Comparison of ENCODE assay signal across 9 cellular contexts in the genomic region with DNA sequence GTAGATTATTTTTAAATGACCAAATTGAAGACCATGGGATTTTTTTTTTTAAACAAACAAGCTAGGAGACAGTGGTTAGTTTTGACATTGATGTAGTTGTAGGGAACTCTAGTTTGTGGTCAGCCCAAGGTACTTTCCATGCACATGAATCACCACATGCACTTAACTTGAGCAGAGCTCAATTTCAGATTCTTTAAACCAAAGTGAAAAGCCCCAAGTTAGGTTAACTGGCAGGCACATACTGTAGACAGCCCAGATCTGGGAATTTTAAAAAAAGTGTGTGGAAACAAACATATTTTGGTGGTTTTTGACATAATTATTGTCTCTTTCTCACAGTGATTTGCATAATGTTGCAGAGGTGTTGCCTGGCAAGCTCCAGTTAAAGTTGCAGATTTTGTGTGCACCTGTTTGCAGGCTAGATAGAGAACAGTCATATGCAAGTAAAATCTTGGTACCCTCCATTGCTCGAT.
DNase-seq lines count a peak whose midpoint lies in the region; ATAC-seq and TF ChIP-seq lines count a peak whose summit lies in the region.
"Had no signal": no experiment of that assay in that cellular context is flagged by ENCODE, and none has a peak within 500 bp of the region (broad histone marks: within the 10 kb centered on the region; RNA-seq: fewer than 3 reads in every experiment).

No MANE protein-coding gene starts in this region.

- peaks cover 15% of the 10 kb centered on the region for H3K27me3 Mint-ChIP-seq in activated T-cell treated with anti-CD3 and anti-CD28 coated beads, Interleukin-2, amount 50 U/mL, for 24 hours
- H3K27me3 Mint-ChIP-seq in T-helper 17 cell = peaks cover 3% of the 10 kb centered on the region
- H3K27me3 Mint-ChIP-seq in natural killer cell (ENCODE audit: low read depth in 2 of 2) = no peaks in the 10 kb centered on the region
- H3K27me3 Mint-ChIP-seq in osteocyte (ENCODE audit: unreplicated experiment) = no peaks in the 10 kb centered on the region
- H3K27me3 Mint-ChIP-seq: CD4-positive, alpha-beta memory T cell had no signal

- no peaks in the 10 kb centered on the region for H3K9me3 ChIP-seq in T-helper 17 cell (ENCODE audit: control insufficient read depth, low read length, poor library complexity, severe bottlenecking)

- H3K4me1 Mint-ChIP-seq in activated T-cell treated with anti-CD3 and anti-CD28 coated beads, Interleukin-2, amount 50 U/mL, for 24 hours (ENCODE audit: low read depth) = peaks cover 18% of the 10 kb centered on the region
- H3K4me1 Mint-ChIP-seq in T-helper 17 cell = no peaks in the 10 kb centered on the region
- peaks cover 6 to 11% of the 10 kb centered on the region in 2 donors for H3K4me1 Mint-ChIP-seq in natural killer cell
- peaks cover 6% of the 10 kb centered on the region for H3K4me1 Mint-ChIP-seq in osteocyte (ENCODE audit: unreplicated experiment)

- intact Hi-C loops in natural killer cell (cut with micrococcal nuclease) = no loop called here

- no peak for TF ChIP-seq CTCF in natural killer cell (IDR thresholded peaks at IDR 0.05)
- TF ChIP-seq CTCF in osteocyte (IDR thresholded peaks at IDR 0.05) = no peak

- H3K9me3 Mint-ChIP-seq in activated T-cell treated with anti-CD3 and anti-CD28 coated beads, Interleukin-2, amount 50 U/mL, for 24 hours = peaks cover 10% of the 10 kb centered on the region
- peaks cover 1 to 2% of the 10 kb centered on the region in 2 donors for H3K9me3 Mint-ChIP-seq in natural killer cell
- peaks cover 16% of the 10 kb centered on the region for H3K9me3 Mint-ChIP-seq in osteocyte (ENCODE audit: unreplicated experiment)

- H3K36me3 Mint-ChIP-seq in activated T-cell treated with anti-CD3 and anti-CD28 coated beads, Interleukin-2, amount 50 U/mL, for 24 hours (ENCODE audit: low read depth) = peaks cover 3% of the 10 kb centered on the region
- H3K36me3 Mint-ChIP-seq in T-helper 17 cell (ENCODE audit: low read depth) (no peaks in the 10 kb centered on the region), natural killer cell (peaks cover 14% of the 10 kb centered on the region), osteocyte (ENCODE audit: unreplicated experiment) (peaks cover 37% of the 10 kb centered on the region)

- peak overlapping the region; percentile 44 for H3K27ac Mint-ChIP-seq in activated T-cell treated with anti-CD3 and anti-CD28 coated beads, Interleukin-2, amount 50 U/mL, for 24 hours
- no peak overlapping the region for H3K27ac Mint-ChIP-seq in T-helper 17 cell
- H3K27ac Mint-ChIP-seq in natural killer cell = no peak overlapping the region
- no peak overlapping the region for H3K27ac Mint-ChIP-seq in osteocyte (ENCODE audit: unreplicated experiment)
- H3K27ac Mint-ChIP-seq: CD4-positive, alpha-beta memory T cell had no signal

- ATAC-seq in HG03039 (IDR thresholded peaks at IDR 0.05; ENCODE audit: unreplicated experiment) (peak; percentile 90), T-helper 17 cell (peak; percentile 74), natural killer cell (peak; percentile 57 to 87 (median 84))

- DNase-seq in activated T-cell treated with anti-CD3 and anti-CD28 coated beads, Interleukin-2, amount 50 U/mL, for 24 hours = no peak
- DNase-seq in activated T-cell treated with anti-CD3 and anti-CD28 coated beads, Interleukin-2, amount 50 U/mL, for 48 hours = no peak
- DNase-seq in T-helper 17 cell = no peak
- no peak for DNase-seq in natural killer cell
- no peak for DNase-seq in osteocyte (ENCODE audit: extremely low spot score, unreplicated experiment)
- no peak for DNase-seq in GDM1 (lab: John Stamatoyannopoulos, UW)
- no peak for DNase-seq in SKM-1 treated with dmso at 0.1 percent for 144 hours (lab: John Stamatoyannopoulos, UW; ENCODE audit: unreplicated experiment)

- H3K4me3 Mint-ChIP-seq in activated T-cell treated with anti-CD3 and anti-CD28 coated beads, Interleukin-2, amount 50 U/mL, for 24 hours = peak overlapping the region; percentile 7
- H3K4me3 Mint-ChIP-seq in T-helper 17 cell (no peak overlapping the region), natural killer cell (no peak overlapping the region), osteocyte (ENCODE audit: unreplicated experiment) (no peak overlapping the region)
- H3K4me3 Mint-ChIP-seq: CD4-positive, alpha-beta memory T cell had no signal
